ENCODE assay signal across 26 cellular contexts in genomic region chr17:81383504-81384421, GRCh38.
"Had no signal": no experiment of that assay in that cellular context is flagged by ENCODE, and none has a peak within 500 bp of the region (broad histone marks: within the 10 kb centered on the region; RNA-seq: fewer than 3 reads in every experiment).

No MANE protein-coding gene starts in this region.

- H3K9me3 ChIP-seq: esophagus squamous epithelium, SK-N-SH, thoracic aorta had no signal

- H3K4me1 Mint-ChIP-seq: activated B cell treated with CpG ODN at 0.5 μM for 24 hours had no signal

- H3K9ac ChIP-seq: SK-N-SH had no signal

- H3K27ac Mint-ChIP-seq: activated B cell treated with CpG ODN at 0.5 μM for 24 hours; activated CD8-positive, alpha-beta T cell treated with anti-CD3 and anti-CD28 coated beads for 36 hours; activated naive CD4-positive, alpha-beta T cell treated with anti-CD3 and anti-CD28 coated beads for 36 hours; nephron progenitor cell; stimulated activated naive CD8-positive, alpha-beta T cell treated with anti-CD3 and anti-CD28 coated beads, Interleukin-15, amount 100 ng/mL, for 72 hours; T-helper 2 cell treated with Interferon-gamma antibody and Interleukin-4, amounts not matched to agents 5 μg/mL and 100 μg/mL, for 36 hours had no signal

- H3K4me2 ChIP-seq: hepatocyte, SK-N-SH had no signal

- ATAC-seq: activated CD8-positive, alpha-beta T cell treated with anti-CD3 and anti-CD28 coated beads for 36 hours; stimulated activated naive CD8-positive, alpha-beta T cell treated with anti-CD3 and anti-CD28 coated beads, Interleukin-15, amount 100 ng/mL, for 72 hours had no signal

- H2AFZ ChIP-seq: hepatocyte had no signal

- H3K36me3 Mint-ChIP-seq: brain had no signal

- H3K27ac ChIP-seq: coronary artery, esophagus squamous epithelium, hepatocyte, thoracic aorta had no signal

- H3K36me3 ChIP-seq: esophagus squamous epithelium, thoracic aorta had no signal

- H3K9me3 Mint-ChIP-seq: activated B cell treated with CpG ODN at 0.5 μM for 24 hours; activated CD8-positive, alpha-beta T cell treated with anti-CD3 and anti-CD28 coated beads for 36 hours; activated naive CD4-positive, alpha-beta T cell treated with anti-CD3 and anti-CD28 coated beads for 36 hours; brain; central memory CD8-positive, alpha-beta T cell; nephron progenitor cell; stimulated activated naive CD8-positive, alpha-beta T cell treated with anti-CD3 and anti-CD28 coated beads, Interleukin-15, amount 100 ng/mL, for 72 hours; T-helper 2 cell treated with Interferon-gamma antibody and Interleukin-4, amounts not matched to agents 5 μg/mL and 100 μg/mL, for 36 hours had no signal

- H3K4me3 Mint-ChIP-seq: activated B cell treated with CpG ODN at 0.5 μM for 24 hours; activated CD8-positive, alpha-beta T cell treated with anti-CD3 and anti-CD28 coated beads for 36 hours; activated naive CD4-positive, alpha-beta T cell treated with anti-CD3 and anti-CD28 coated beads for 36 hours; central memory CD8-positive, alpha-beta T cell; nephron progenitor cell; stimulated activated naive CD8-positive, alpha-beta T cell treated with anti-CD3 and anti-CD28 coated beads, Interleukin-15, amount 100 ng/mL, for 72 hours; T-helper 2 cell treated with Interferon-gamma antibody and Interleukin-4, amounts not matched to agents 5 μg/mL and 100 μg/mL, for 36 hours had no signal

- FAIRE-seq: endothelial cell of umbilical vein, islet of Langerhans, TTC549, urothelium cell line had no signal

- DNase-seq: activated B cell treated with CpG ODN at 0.5 μM for 24 hours; activated CD4-positive, alpha-beta T cell treated with anti-CD3 and anti-CD28 coated beads for 4 hours; activated CD8-positive, alpha-beta T cell treated with anti-CD3 and anti-CD28 coated beads for 36 hours; activated naive CD4-positive, alpha-beta T cell treated with anti-CD3 and anti-CD28 coated beads for 36 hours; activated T-cell treated with anti-CD3 and anti-CD28 coated beads, Interleukin-2, amount 50 U/mL, for 1 hour; effector CD8-positive, alpha-beta T cell; esophagus squamous epithelium; mammary epithelial cell; nephron progenitor cell; occipital lobe; retina; SK-N-SH; stimulated activated CD4-positive, alpha-beta T cell treated with anti-CD3 and anti-CD28 coated beads, Interleukin-15, amount 100 ng/mL, for 24 hours; stimulated activated CD4-positive, alpha-beta T cell treated with anti-CD3 and anti-CD28 coated beads, Interleukin-2, amount 100 ng/mL, for 48 hours; stimulated activated naive CD8-positive, alpha-beta T cell treated with anti-CD3 and anti-CD28 coated beads, Interleukin-15, amount 100 ng/mL, for 72 hours had no signal

- H3K4me3 ChIP-seq: coronary artery, esophagus squamous epithelium, hepatocyte, skin epidermis, thoracic aorta had no signal

- H3K27me3 ChIP-seq: hepatocyte had no signal
